Comparison of ENCODE assay signal across 22 cellular contexts in genomic region chr2:48905696-48906095, GRCh38.
A peak's percentile ranks its signal among the peaks of the same experiment; 100 is the strongest.
DNase-seq lines count a peak whose midpoint lies in the region; ATAC-seq and TF ChIP-seq lines count a peak whose summit lies in the region.
"Had no signal": no experiment of that assay in that cellular context is flagged by ENCODE, and none has a peak within 500 bp of the region (broad histone marks: within the 10 kb centered on the region; RNA-seq: fewer than 3 reads in every experiment).

No MANE protein-coding gene starts in this region.

- no peaks in the 10 kb centered on the region for H3K36me3 ChIP-seq in adrenal gland (replicated peaks in 1 of 2)
- H3K36me3 ChIP-seq: SJSA1 had no signal

- intact Hi-C loops in left ventricle myocardium superior (cut with micrococcal nuclease), result no loop called here
- intact Hi-C loops in Right ventricle myocardium inferior (cut with DNase I), result no loop called here
- intact Hi-C loops in adrenal gland (cut with DNase I), result no loop called here

- DNase-seq in left ventricle myocardium superior, result peak; percentile 40
- no peak for DNase-seq in Right ventricle myocardium inferior (ENCODE audit: missing footprints)
- DNase-seq in adrenal gland, result peak in 4 of 7 donors; percentile 15 to 40 (median 26)
- DNase-seq in pons (ENCODE audit: low spot score), result peak; percentile 46
- no peak for DNase-seq in activated naive CD4-positive, alpha-beta T cell treated with Interleukin-2 at 50 U/mL for 16 hours
- no peak for DNase-seq in H4 (ENCODE audit: low spot score)
- DNase-seq: 8988T, AML-193, EL, GF-D8, NCI-H1105, NCI-H146, NCI-H2029, NCI-H226, NCI-H510A treated with DMSO at 0.1 percent for 48 hours, NCI-H774 had no signal

- no peak for TF ChIP-seq CTCF in adrenal gland (IDR thresholded peaks at IDR 0.05)

- H3K4me3 ChIP-seq in adrenal gland, result no peak overlapping the region
- H3K4me3 ChIP-seq: K562, SJSA1 had no signal

- peak overlapping the region in 1 of 5 donors; percentile 29 for H3K27ac ChIP-seq in adrenal gland
- H3K27ac ChIP-seq: HL-60, SJSA1 had no signal

- WGBS in adrenal gland, 4 donors, result 80 to 93% (median 83%) methylated on average over 10 of the region's 10 CpGs

- no peaks in the 10 kb centered on the region for H3K27me3 ChIP-seq in adrenal gland
- H3K27me3 ChIP-seq: SJSA1 had no signal

- no peaks in the 10 kb centered on the region for H3K9me3 ChIP-seq in adrenal gland (replicated peaks in 1 of 3)
- H3K9me3 ChIP-seq: SJSA1 had no signal

- ATAC-seq in left ventricle myocardium superior (peak; percentile 45), Right ventricle myocardium inferior (no peak)
- ATAC-seq in activated CD4-positive, CD25-positive, alpha-beta regulatory T cell treated with anti-CD3 and anti-CD28 coated beads, Interleukin-2, amount 50 U/mL, for 24 hours, result no peak
- ATAC-seq: HepG2, K562, Panc1 had no signal

- H3K4me1 ChIP-seq in adrenal gland (replicated peaks in 1 of 2), result no peaks in the 10 kb centered on the region
- H3K4me1 ChIP-seq: SJSA1 had no signal

- no peak for TF ChIP-seq POLR2A in adrenal gland (IDR thresholded peaks at IDR 0.05)

Comparison
In these comparisons a context has a peak if more than half of its experiments do, and no peak if none do; other contexts are left out.
1. DNase-seq: peak in left ventricle myocardium superior (single experiment), adrenal gland (4 of 7) and pons (single experiment); none in Right ventricle myocardium inferior (single experiment), activated naive CD4-positive, alpha-beta T cell treated with Interleukin-2 at 50 U/mL for 16 hours (single experiment) and H4 (single experiment).